ENCODE assay signal across 8 cellular contexts in the genomic region with DNA sequence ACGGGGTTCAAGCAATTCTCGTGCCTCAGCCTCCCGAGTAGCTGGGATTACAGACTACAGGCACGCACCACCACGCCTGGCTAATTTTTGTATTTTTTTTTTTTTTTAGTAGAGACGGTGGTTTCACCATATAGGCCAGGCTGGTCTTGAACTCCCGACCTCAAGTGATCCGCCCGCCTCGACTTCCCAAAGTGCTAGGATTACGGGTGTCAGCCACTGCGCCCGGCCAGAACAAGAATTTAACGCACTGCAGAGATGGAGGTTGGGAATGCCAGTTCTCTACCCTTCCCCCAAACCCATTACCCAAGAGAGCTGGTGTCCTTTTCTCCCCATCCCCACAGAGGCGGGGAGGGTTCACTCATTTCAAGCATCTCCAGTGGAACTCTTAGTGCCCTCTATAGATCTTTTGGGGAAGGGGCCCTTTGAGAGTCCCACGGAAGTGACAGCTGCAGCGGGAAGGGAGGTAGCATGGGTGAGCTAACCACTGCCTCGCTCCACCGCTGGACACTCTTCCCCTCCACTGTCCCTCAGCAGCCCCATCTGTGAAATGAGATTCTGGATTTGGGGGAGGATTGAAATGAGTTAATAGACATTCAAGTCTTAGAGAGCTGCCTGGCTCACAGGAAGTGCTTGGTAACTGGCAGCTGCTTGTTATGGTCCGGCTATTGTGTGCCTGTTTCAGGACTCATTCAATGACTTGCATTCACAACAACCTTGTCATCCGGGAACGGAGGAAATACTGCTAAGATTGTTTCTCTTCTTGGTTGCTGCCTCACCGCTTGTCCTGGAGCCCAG. TPM values are rescaled to one million over a fixed set of nuclear protein-coding genes. Genes with fewer than 3 reads are reported as not detected.
DNase-seq lines count a peak whose midpoint lies in the region; ATAC-seq lines count a peak whose summit lies in the region.

No MANE protein-coding gene starts in this region.

- H3K27ac Mint-ChIP-seq in activated T-cell treated with anti-CD3 and anti-CD28 coated beads, Interleukin-2, amount 50 U/mL, for 24 hours = peak overlapping the region; percentile 97
- H3K27ac Mint-ChIP-seq in T-helper 17 cell = peak overlapping the region; percentile 95
- peak overlapping the region; percentile 83 to 99 for H3K27ac Mint-ChIP-seq in stimulated activated naive CD8-positive, alpha-beta T cell treated with anti-CD3 and anti-CD28 coated beads, Interleukin-15, amount 100 ng/mL, for 72 hours

- H3K9me3 ChIP-seq in T-helper 17 cell (ENCODE audit: control insufficient read depth, low read length, poor library complexity, severe bottlenecking) = no peaks in the 10 kb centered on the region

- H3K9me3 Mint-ChIP-seq in activated T-cell treated with anti-CD3 and anti-CD28 coated beads, Interleukin-2, amount 50 U/mL, for 24 hours = peaks cover 3% of the 10 kb centered on the region
- no peaks in the 10 kb centered on the region for H3K9me3 Mint-ChIP-seq in activated T-cell treated with anti-CD3 and anti-CD28 coated beads, Interleukin-2, amount 50 U/mL, for 4 hours
- H3K9me3 Mint-ChIP-seq in stimulated activated naive CD8-positive, alpha-beta T cell treated with anti-CD3 and anti-CD28 coated beads, Interleukin-15, amount 100 ng/mL, for 72 hours = peaks cover 0 to 5% of the 10 kb centered on the region in 2 donors

- ATAC-seq in activated T-cell treated with anti-CD3 and anti-CD28 coated beads, Interleukin-2, amount 50 U/mL, for 4 hours = no peak
- ATAC-seq in T-helper 17 cell = no peak
- ATAC-seq in stimulated activated naive CD8-positive, alpha-beta T cell treated with anti-CD3 and anti-CD28 coated beads, Interleukin-15, amount 100 ng/mL, for 72 hours = no peak
- no peak for ATAC-seq in GM19328 (IDR thresholded peaks at IDR 0.05; ENCODE audit: unreplicated experiment)
- no peak for ATAC-seq in left lobe of liver
- ATAC-seq in HG03039 (IDR thresholded peaks at IDR 0.05; ENCODE audit: unreplicated experiment) = no peak

- DNase-seq in activated T-cell treated with anti-CD3 and anti-CD28 coated beads, Interleukin-2, amount 50 U/mL, for 24 hours = peak; percentile 32
- DNase-seq in activated T-cell treated with anti-CD3 and anti-CD28 coated beads, Interleukin-2, amount 50 U/mL, for 4 hours = no peak
- DNase-seq in T-helper 17 cell = no peak
- DNase-seq in iris pigment epithelial cell (ENCODE audit: low read depth) = peak; percentile 39
- peak in 1 of 2 donors; percentile 57 for DNase-seq in stimulated activated naive CD8-positive, alpha-beta T cell treated with anti-CD3 and anti-CD28 coated beads, Interleukin-15, amount 100 ng/mL, for 72 hours
- no peak for DNase-seq in left lobe of liver (ENCODE audit: low spot score)

- no peaks in the 10 kb centered on the region for H3K27me3 Mint-ChIP-seq in activated T-cell treated with anti-CD3 and anti-CD28 coated beads, Interleukin-2, amount 50 U/mL, for 24 hours
- H3K27me3 Mint-ChIP-seq in activated T-cell treated with anti-CD3 and anti-CD28 coated beads, Interleukin-2, amount 50 U/mL, for 4 hours (ENCODE audit: low read depth) = no peaks in the 10 kb centered on the region
- no peaks in the 10 kb centered on the region for H3K27me3 Mint-ChIP-seq in T-helper 17 cell
- H3K27me3 Mint-ChIP-seq in stimulated activated naive CD8-positive, alpha-beta T cell treated with anti-CD3 and anti-CD28 coated beads, Interleukin-15, amount 100 ng/mL, for 72 hours = no peaks in the 10 kb centered on the region

- peaks cover 42% of the 10 kb centered on the region for H3K4me1 Mint-ChIP-seq in activated T-cell treated with anti-CD3 and anti-CD28 coated beads, Interleukin-2, amount 50 U/mL, for 24 hours (ENCODE audit: low read depth)
- H3K4me1 Mint-ChIP-seq in activated T-cell treated with anti-CD3 and anti-CD28 coated beads, Interleukin-2, amount 50 U/mL, for 4 hours (ENCODE audit: low read depth) = peaks cover 39% of the 10 kb centered on the region
- H3K4me1 Mint-ChIP-seq in T-helper 17 cell = peaks cover 18% of the 10 kb centered on the region
- peaks cover 49% of the 10 kb centered on the region for H3K4me1 Mint-ChIP-seq in stimulated activated naive CD8-positive, alpha-beta T cell treated with anti-CD3 and anti-CD28 coated beads, Interleukin-15, amount 100 ng/mL, for 72 hours

- H3K4me3 Mint-ChIP-seq in activated T-cell treated with anti-CD3 and anti-CD28 coated beads, Interleukin-2, amount 50 U/mL, for 24 hours = no peak overlapping the region
- no peak overlapping the region for H3K4me3 Mint-ChIP-seq in activated T-cell treated with anti-CD3 and anti-CD28 coated beads, Interleukin-2, amount 50 U/mL, for 4 hours
- no peak overlapping the region for H3K4me3 Mint-ChIP-seq in T-helper 17 cell
- peak overlapping the region; percentile 78 to 86 for H3K4me3 Mint-ChIP-seq in stimulated activated naive CD8-positive, alpha-beta T cell treated with anti-CD3 and anti-CD28 coated beads, Interleukin-15, amount 100 ng/mL, for 72 hours

- H3K36me3 Mint-ChIP-seq in activated T-cell treated with anti-CD3 and anti-CD28 coated beads, Interleukin-2, amount 50 U/mL, for 24 hours (ENCODE audit: low read depth) = peaks cover 8% of the 10 kb centered on the region
- no peaks in the 10 kb centered on the region for H3K36me3 Mint-ChIP-seq in activated T-cell treated with anti-CD3 and anti-CD28 coated beads, Interleukin-2, amount 50 U/mL, for 4 hours (ENCODE audit: insufficient read depth)
- H3K36me3 Mint-ChIP-seq in T-helper 17 cell (ENCODE audit: low read depth) = peaks cover 4% of the 10 kb centered on the region

RNA-seq across cellular contexts. Expression of gene UBALD2, which starts 3.5 kb away (rescaled TPM):
- 100 to 1,000 TPM; 162 to 196 (median 186) TPM for total RNA-seq in activated T-cell treated with anti-CD3 and anti-CD28 coated beads, Interleukin-2, amount 50 U/mL, for 4 hours
- total RNA-seq in T-helper 17 cell (100 to 1,000 TPM; 201 to 252 TPM), left lobe of liver (23.8 TPM)

RNA-seq across cellular contexts. Expression of gene RNF157, which starts 21.3 kb away (rescaled TPM):
- total RNA-seq in activated T-cell treated with anti-CD3 and anti-CD28 coated beads, Interleukin-2, amount 50 U/mL, for 4 hours = 10 to 100 TPM; 13.3 to 16.7 (median 14.9) TPM
- total RNA-seq in T-helper 17 cell = 10 to 100 TPM; 43.5 to 45.3 TPM
- 12.4 TPM for total RNA-seq in left lobe of liver

RNA-seq across cellular contexts. Expression of gene QRICH2, which starts 46.5 kb away (rescaled TPM):
- 1 to 10 TPM; 1.1 to 2.1 (median 1.2) TPM for total RNA-seq in activated T-cell treated with anti-CD3 and anti-CD28 coated beads, Interleukin-2, amount 50 U/mL, for 4 hours
- total RNA-seq in T-helper 17 cell (1 to 10 TPM; 1.7 to 3.6 TPM), left lobe of liver (2.6 TPM)

Comparison
In these comparisons a context has a peak if more than half of its experiments do, and no peak if none do; other contexts are left out.
1. DNase-seq: peak in activated T-cell treated with anti-CD3 and anti-CD28 coated beads, Interleukin-2, amount 50 U/mL, for 24 hours (single experiment) and iris pigment epithelial cell (single experiment); none in activated T-cell treated with anti-CD3 and anti-CD28 coated beads, Interleukin-2, amount 50 U/mL, for 4 hours (single experiment), T-helper 17 cell (0 of 3) and left lobe of liver (single experiment).
2. H3K4me3 Mint-ChIP-seq: peak in stimulated activated naive CD8-positive, alpha-beta T cell treated with anti-CD3 and anti-CD28 coated beads, Interleukin-15, amount 100 ng/mL, for 72 hours (2 of 2); none in activated T-cell treated with anti-CD3 and anti-CD28 coated beads, Interleukin-2, amount 50 U/mL, for 24 hours (single experiment), activated T-cell treated with anti-CD3 and anti-CD28 coated beads, Interleukin-2, amount 50 U/mL, for 4 hours (single experiment) and T-helper 17 cell (single experiment).
3. Peak in every context shown above with its lines, with median percentiles within 50 percentile points of each other: H3K27ac Mint-ChIP-seq.